24 cellular contexts compared by ENCODE assay signal in the genomic region with DNA sequence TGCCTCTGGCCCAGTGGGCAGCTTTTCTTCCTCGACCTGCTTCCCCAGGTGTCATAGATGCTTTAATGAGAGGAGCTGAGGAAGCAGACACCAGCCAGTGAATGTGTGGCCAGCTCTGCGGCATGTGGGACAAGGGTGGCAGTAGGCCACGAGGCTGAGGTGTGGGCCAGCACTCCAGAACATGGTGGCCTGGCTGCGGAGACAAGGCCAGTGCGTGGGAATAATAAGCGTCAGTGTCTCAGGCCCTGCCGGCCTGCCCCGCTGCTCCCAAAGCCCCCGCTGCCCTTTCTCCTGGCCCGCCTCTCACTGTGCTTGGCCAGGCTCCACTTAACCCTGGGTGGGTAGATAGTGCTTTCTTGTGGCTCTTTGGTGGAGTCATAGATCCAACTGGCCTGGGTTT. TPM values are rescaled to one million over a fixed set of nuclear protein-coding genes. Genes with fewer than 3 reads are reported as not detected.
"Had no signal": no experiment of that assay in that cellular context is flagged by ENCODE, and none has a peak within 500 bp of the region (broad histone marks: within the 10 kb centered on the region; RNA-seq: fewer than 3 reads in every experiment).

No MANE protein-coding gene starts in this region.

- H3K27ac Mint-ChIP-seq: activated CD4-positive, alpha-beta T cell treated with anti-CD3 and anti-CD28 coated beads, Interleukin-2, amount 10 ng/mL, durations not matched to agents 7 days and 5 days; activated CD8-positive, alpha-beta T cell treated with anti-CD3 and anti-CD28 coated beads, Interleukin-2, amount 10 ng/mL, durations not matched to agents 7 days and 5 days; memory B cell; T-cell had no signal

- H3K36me3 ChIP-seq: adrenal gland, uterus had no signal

- ATAC-seq: activated CD8-positive, alpha-beta T cell treated with anti-CD3 and anti-CD28 coated beads, Interleukin-2, amount 10 ng/mL, durations not matched to agents 7 days and 5 days; left lung; T-cell had no signal

- H3K4me3 ChIP-seq: adrenal gland, left lung, tibial artery, uterus had no signal

- H3K27me3 ChIP-seq: adrenal gland, uterus had no signal

- H3K9me3 Mint-ChIP-seq: activated CD4-positive, alpha-beta T cell treated with anti-CD3 and anti-CD28 coated beads, Interleukin-2, amount 10 ng/mL, durations not matched to agents 7 days and 5 days; memory B cell had no signal

- H3K4me3 Mint-ChIP-seq: activated CD4-positive, alpha-beta T cell treated with anti-CD3 and anti-CD28 coated beads, Interleukin-2, amount 10 ng/mL, durations not matched to agents 7 days and 5 days; activated CD8-positive, alpha-beta T cell treated with anti-CD3 and anti-CD28 coated beads, Interleukin-2, amount 10 ng/mL, durations not matched to agents 7 days and 5 days; memory B cell had no signal

- H3K27ac ChIP-seq: adrenal gland, left lung, tibial artery, uterus had no signal

- DNase-seq: activated CD4-positive, alpha-beta T cell treated with anti-CD3 and anti-CD28 coated beads, Interleukin-2, amount 10 ng/mL, durations not matched to agents 7 days and 5 days; activated CD8-positive, alpha-beta T cell treated with anti-CD3 and anti-CD28 coated beads, Interleukin-2, amount 10 ng/mL, durations not matched to agents 7 days and 5 days; activated effector memory CD4-positive, alpha-beta T cell treated with anti-CD3 and anti-CD28 coated beads, Interleukin-2, amount 50 U/mL, for 16 hours; activated naive CD4-positive, alpha-beta T cell treated with anti-CD3 and anti-CD28 coated beads, Interleukin-2, amount 50 U/mL, for 16 hours; activated T-cell treated with anti-CD3 and anti-CD28 coated beads, Interleukin-2, amount 50 U/mL, for 48 hours; adrenal gland; cerebellar nuclear complex; cortex of kidney; erythroblast; foreskin melanocyte; occipital lobe; stimulated activated CD4-positive, alpha-beta T cell treated with anti-CD3 and anti-CD28 coated beads, Interleukin-12 subunit alpha, Interleukin-12 subunit beta, amount 100 ng/mL, for 4 hours; stimulated activated CD4-positive, alpha-beta T cell treated with anti-CD3 and anti-CD28 coated beads, Interleukin-1b, Interleukin-23, amount 100 ng/mL, for 48 hours; stimulated activated CD8-positive, alpha-beta memory T cell treated with anti-CD3 and anti-CD28 coated beads, Interleukin-4, amount 100 ng/mL, for 48 hours; stimulated activated naive CD4-positive, alpha-beta T cell treated with Interleukin-2 at 50 U/mL for 16 hours; T-cell; T-helper 9 cell; tibial artery; uterus had no signal

- H3K9me3 ChIP-seq: adrenal gland, left lung, tibial artery, uterus had no signal

- H3K36me3 Mint-ChIP-seq: T-cell had no signal

- H3K27me3 Mint-ChIP-seq: activated CD4-positive, alpha-beta T cell treated with anti-CD3 and anti-CD28 coated beads, Interleukin-2, amount 10 ng/mL, durations not matched to agents 7 days and 5 days had no signal

RNA-seq across cellular contexts. Expression of a gene that starts 19.5 kb away (rescaled TPM):
- total RNA-seq: kidney epithelial cell had no signal

RNA-seq across cellular contexts. Expression of a gene that starts 34.9 kb away (rescaled TPM):
- total RNA-seq: posterior vena cava, subcutaneous adipose tissue had no signal
